15 cellular contexts compared by ENCODE assay signal in the genomic region with DNA sequence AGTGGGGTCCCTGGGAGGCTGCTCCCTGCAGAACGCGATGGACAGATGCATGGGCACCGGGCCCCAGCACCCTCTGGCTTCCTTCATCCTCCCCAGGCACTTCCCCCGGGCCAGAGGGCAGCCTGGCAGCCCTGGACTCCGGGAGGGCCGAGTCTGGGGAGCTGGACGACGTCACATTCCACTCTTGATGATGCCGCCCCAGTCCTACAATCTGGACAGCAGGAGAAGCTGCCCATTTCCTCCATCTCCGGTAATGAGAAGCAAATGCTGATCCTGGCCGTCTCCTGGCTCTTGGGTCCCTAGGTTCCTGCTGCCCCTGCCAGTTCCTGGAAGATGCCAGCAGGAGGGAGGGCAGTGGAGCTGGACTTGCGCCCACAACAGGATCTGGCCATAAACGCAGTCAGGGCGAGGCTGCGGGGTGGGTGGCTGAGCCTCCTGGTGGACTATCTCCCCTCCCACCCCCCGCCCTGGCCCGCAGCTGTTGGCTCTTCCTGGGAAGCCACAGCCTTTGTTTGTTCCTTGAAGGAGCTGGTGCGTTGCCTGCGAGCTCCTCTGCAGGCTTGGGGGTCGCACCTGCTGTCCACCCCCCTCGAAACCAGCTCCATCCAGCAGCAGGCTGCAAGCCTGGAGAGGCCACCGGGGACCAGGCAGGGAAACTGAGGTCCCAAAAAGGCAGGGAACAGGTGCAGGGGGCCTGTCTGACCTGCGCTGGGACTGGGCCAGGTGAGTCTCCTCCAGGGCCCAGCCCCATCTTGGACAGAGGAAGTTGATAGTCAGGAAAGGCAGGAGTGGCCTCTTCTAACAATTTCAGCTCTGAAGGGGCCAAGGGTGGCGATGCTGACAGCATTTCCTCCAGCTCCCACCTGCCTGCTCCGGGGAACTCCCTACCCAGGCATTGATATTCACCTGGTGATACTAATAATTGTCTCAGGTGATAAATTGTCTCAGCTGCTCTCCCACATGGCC. TPM values are rescaled to one million over a fixed set of nuclear protein-coding genes. Genes with fewer than 3 reads are reported as not detected.
DNase-seq lines count a peak whose midpoint lies in the region; ATAC-seq, FAIRE-seq and TF ChIP-seq lines count a peak whose summit lies in the region.
"Had no signal": no experiment of that assay in that cellular context is flagged by ENCODE, and none has a peak within 500 bp of the region (broad histone marks: within the 10 kb centered on the region; RNA-seq: fewer than 3 reads in every experiment).

No MANE protein-coding gene starts in this region.

- no peaks in the 10 kb centered on the region for H3K4me1 Mint-ChIP-seq in activated T-cell treated with anti-CD3 and anti-CD28 coated beads, Interleukin-2, amount 50 U/mL, for 72 hours (ENCODE audit: low read depth)

- no peak for TF ChIP-seq EP300 in sigmoid colon (IDR thresholded peaks at IDR 0.05)

- H3K27ac ChIP-seq in sigmoid colon: peak overlapping the region in 1 of 4 donors; percentile 22

- FAIRE-seq in H54 (lab: Jason Lieb, UNC): no peak

- H3K27me3 ChIP-seq in sigmoid colon: peaks cover 22 to 69% (median 53%) of the 10 kb centered on the region in 3 donors

- no peaks in the 10 kb centered on the region for H3K27me3 Mint-ChIP-seq in activated T-cell treated with anti-CD3 and anti-CD28 coated beads, Interleukin-2, amount 50 U/mL, for 72 hours (ENCODE audit: low read depth)

- no peaks in the 10 kb centered on the region for H3K9me3 Mint-ChIP-seq in activated T-cell treated with anti-CD3 and anti-CD28 coated beads, Interleukin-2, amount 50 U/mL, for 72 hours
- H3K9me3 Mint-ChIP-seq: activated CD8-positive, alpha-beta T cell treated with anti-CD3 and anti-CD28 coated beads for 36 hours; activated naive CD4-positive, alpha-beta T cell treated with anti-CD3 and anti-CD28 coated beads for 36 hours; stimulated activated effector memory CD8-positive, alpha-beta T cell treated with anti-CD3 and anti-CD28 coated beads, Interleukin-12 subunit alpha, Interleukin-12 subunit beta, amount 100 ng/mL, for 72 hours had no signal

- no peaks in the 10 kb centered on the region for H3K4me1 ChIP-seq in sigmoid colon

- no peaks in the 10 kb centered on the region for H3K36me3 Mint-ChIP-seq in activated T-cell treated with anti-CD3 and anti-CD28 coated beads, Interleukin-2, amount 50 U/mL, for 72 hours (ENCODE audit: insufficient read depth in 2 of 2)
- H3K36me3 Mint-ChIP-seq: stimulated activated effector memory CD8-positive, alpha-beta T cell treated with anti-CD3 and anti-CD28 coated beads, Interleukin-12 subunit alpha, Interleukin-12 subunit beta, amount 100 ng/mL, for 72 hours had no signal

- peak; percentile 10 for DNase-seq in activated T-cell treated with anti-CD3 and anti-CD28 coated beads, Interleukin-2, amount 50 U/mL, for 1 hour
- DNase-seq in activated T-cell treated with anti-CD3 and anti-CD28 coated beads, Interleukin-2, amount 50 U/mL, for 72 hours: no peak
- DNase-seq in NCI-H146 (lab: John Stamatoyannopoulos, UW): peak; percentile 44
- peak; percentile 70 for DNase-seq in fibroblast of peridontal ligament (ENCODE audit: extremely low read depth)
- peak; percentile 59 for DNase-seq in sigmoid colon
- DNase-seq in H54 (ENCODE audit: insufficient read length, low spot score): no peak
- no peak for DNase-seq in activated CD4-positive, alpha-beta T cell treated with anti-CD3 and anti-CD28 coated beads for 48 hours
- DNase-seq: activated CD8-positive, alpha-beta T cell treated with anti-CD3 and anti-CD28 coated beads for 36 hours; activated naive CD4-positive, alpha-beta T cell treated with anti-CD3 and anti-CD28 coated beads for 36 hours; foreskin melanocyte; islet precursor cell; SW 1271 had no signal

- WGBS in sigmoid colon, 2 donors: 9 to 59% methylated on average over 25 of the region's 25 CpGs

- H3K9me3 ChIP-seq in sigmoid colon: no peaks in the 10 kb centered on the region

- peak in 1 of 2 donors; percentile 42 for TF ChIP-seq POLR2A in sigmoid colon (IDR thresholded peaks at IDR 0.05)
- TF ChIP-seq POLR2A in H54 (IDR thresholded peaks at IDR 0.05; ENCODE audit: low read depth, low read length): no peak

- ATAC-seq in activated T-cell treated with anti-CD3 and anti-CD28 coated beads, Interleukin-2, amount 50 U/mL, for 72 hours (replicated peaks in 1 of 2): no peak
- no peak for ATAC-seq in GM18861 (IDR thresholded peaks at IDR 0.05; ENCODE audit: unreplicated experiment)
- ATAC-seq: activated CD8-positive, alpha-beta T cell treated with anti-CD3 and anti-CD28 coated beads for 36 hours; stimulated activated effector memory CD8-positive, alpha-beta T cell treated with anti-CD3 and anti-CD28 coated beads, Interleukin-12 subunit alpha, Interleukin-12 subunit beta, amount 100 ng/mL, for 72 hours had no signal

- no peak overlapping the region for H3K27ac Mint-ChIP-seq in activated T-cell treated with anti-CD3 and anti-CD28 coated beads, Interleukin-2, amount 50 U/mL, for 72 hours
- H3K27ac Mint-ChIP-seq: activated CD8-positive, alpha-beta T cell treated with anti-CD3 and anti-CD28 coated beads for 36 hours; activated naive CD4-positive, alpha-beta T cell treated with anti-CD3 and anti-CD28 coated beads for 36 hours; stimulated activated effector memory CD8-positive, alpha-beta T cell treated with anti-CD3 and anti-CD28 coated beads, Interleukin-12 subunit alpha, Interleukin-12 subunit beta, amount 100 ng/mL, for 72 hours had no signal

- H3K4me3 ChIP-seq in sigmoid colon: no peak overlapping the region

- no peaks in the 10 kb centered on the region for H3K36me3 ChIP-seq in sigmoid colon

- H3K4me3 Mint-ChIP-seq in activated T-cell treated with anti-CD3 and anti-CD28 coated beads, Interleukin-2, amount 50 U/mL, for 72 hours: no peak overlapping the region
- H3K4me3 Mint-ChIP-seq: activated CD8-positive, alpha-beta T cell treated with anti-CD3 and anti-CD28 coated beads for 36 hours; activated naive CD4-positive, alpha-beta T cell treated with anti-CD3 and anti-CD28 coated beads for 36 hours; stimulated activated effector memory CD8-positive, alpha-beta T cell treated with anti-CD3 and anti-CD28 coated beads, Interleukin-12 subunit alpha, Interleukin-12 subunit beta, amount 100 ng/mL, for 72 hours had no signal

- intact Hi-C loops in sigmoid colon (cut with DNase I): no loop called here

- TF ChIP-seq CTCF in sigmoid colon (IDR thresholded peaks at IDR 0.05): peak in 1 of 4 experiments; percentile 11

RNA-seq across cellular contexts. Expression of a gene that starts 17.9 kb away (rescaled TPM):
- total RNA-seq in activated T-cell treated with anti-CD3 and anti-CD28 coated beads, Interleukin-2, amount 50 U/mL, for 72 hours: not detected
- total RNA-seq in sigmoid colon: not detected
- polyA plus RNA-seq in sigmoid colon: under 1 TPM in 2 of 3 donors, not detected in 1; under 0.01 to 0.04 TPM
- total RNA-seq: activated CD8-positive, alpha-beta T cell treated with anti-CD3 and anti-CD28 coated beads for 36 hours; activated naive CD4-positive, alpha-beta T cell treated with anti-CD3 and anti-CD28 coated beads for 36 hours had no signal
- polyA plus RNA-seq: neural cell had no signal

RNA-seq across cellular contexts. Expression of a gene that starts 20.2 kb away (rescaled TPM):
- not detected for total RNA-seq in activated T-cell treated with anti-CD3 and anti-CD28 coated beads, Interleukin-2, amount 50 U/mL, for 72 hours
- total RNA-seq in sigmoid colon: 1 to 10 TPM in 3 of 4 donors, not detected in 1; 2.5 to 8.0 (median 2.9) TPM
- polyA plus RNA-seq in sigmoid colon: 100 to 1,000 TPM in 1 of 3 donors, 10 to 100 TPM in 2; 22.8 to 248 (median 40.2) TPM
- total RNA-seq: activated CD8-positive, alpha-beta T cell treated with anti-CD3 and anti-CD28 coated beads for 36 hours; activated naive CD4-positive, alpha-beta T cell treated with anti-CD3 and anti-CD28 coated beads for 36 hours had no signal
- polyA plus RNA-seq: neural cell had no signal

Comparison
In these comparisons a context has a peak if more than half of its experiments do, and no peak if none do; other contexts are left out.
1. DNase-seq: peak in activated T-cell treated with anti-CD3 and anti-CD28 coated beads, Interleukin-2, amount 50 U/mL, for 1 hour (single experiment), NCI-H146 (single experiment), fibroblast of peridontal ligament (single experiment) and sigmoid colon (single experiment); none in activated T-cell treated with anti-CD3 and anti-CD28 coated beads, Interleukin-2, amount 50 U/mL, for 72 hours (0 of 2), H54 (single experiment) and activated CD4-positive, alpha-beta T cell treated with anti-CD3 and anti-CD28 coated beads for 48 hours (single experiment).